In genomic region chr6:9566096-9566495, GRCh38 we compare ENCODE assay signal across 19 cellular contexts.
A peak's percentile ranks its signal among the peaks of the same experiment; 100 is the strongest.
DNase-seq lines count a peak whose midpoint lies in the region; TF ChIP-seq lines count a peak whose summit lies in the region.
"Had no signal": no experiment of that assay in that cellular context is flagged by ENCODE, and none has a peak within 500 bp of the region (broad histone marks: within the 10 kb centered on the region; RNA-seq: fewer than 3 reads in every experiment).

No MANE protein-coding gene starts in this region.

- H3K36me3 Mint-ChIP-seq in endodermal cell (ENCODE audit: low read depth): no peaks in the 10 kb centered on the region
- H3K36me3 Mint-ChIP-seq: CD8-positive, alpha-beta T cell had no signal

- no peak overlapping the region for H3K27ac Mint-ChIP-seq in endodermal cell
- H3K27ac Mint-ChIP-seq: B cell; CD4-positive, alpha-beta T cell; CD8-positive, alpha-beta T cell had no signal

- H3K4me1 ChIP-seq in endodermal cell (ENCODE audit: control insufficient read depth, insufficient read depth, low read length): no peaks in the 10 kb centered on the region
- H3K4me1 ChIP-seq in mesenchymal stem cell (ENCODE audit: control insufficient read depth, insufficient read depth, low read depth, low read length): no peaks in the 10 kb centered on the region
- H3K4me1 ChIP-seq: A549; BLaER1 treated with 17β-estradiol and CSF1 and Interleukin-3, amounts not matched to agents 10 nM and 100 nM; Caco-2 had no signal

- H2AK5ac ChIP-seq in mesenchymal stem cell (ENCODE audit: low read length, severe bottlenecking): no peak overlapping the region

- DNase-seq in NCI-H82 (lab: John Stamatoyannopoulos, UW) (peak; percentile 75), NCI-H82 treated with DMSO at 0.1 percent for 48 hours (lab: John Stamatoyannopoulos, UW; ENCODE audit: unreplicated experiment) (no peak), endodermal cell (no peak), mesenchymal stem cell (no peak), DMS79 treated with DMSO at 0.1 percent for 48 hours (lab: John Stamatoyannopoulos, UW) (no peak)
- DNase-seq: AML-193; Caco-2; Calu3; CD4-positive, alpha-beta T cell; CD8-positive, alpha-beta T cell; DND-41; EL; GDM1 had no signal

- H3K9me3 ChIP-seq in endodermal cell (ENCODE audit: control insufficient read depth, low read length) (no peaks in the 10 kb centered on the region), mesenchymal stem cell (ENCODE audit: control insufficient read depth, low read length) (no peaks in the 10 kb centered on the region)
- H3K9me3 ChIP-seq: A549; BLaER1 treated with 17β-estradiol and CSF1 and Interleukin-3, amounts not matched to agents 10 nM and 100 nM; Caco-2 had no signal

- H3K27me3 Mint-ChIP-seq in endodermal cell (ENCODE audit: insufficient read depth): no peaks in the 10 kb centered on the region
- H3K27me3 Mint-ChIP-seq: B cell; CD4-positive, alpha-beta T cell had no signal

- H3K9ac ChIP-seq in endodermal cell (ENCODE audit: extremely low read depth, low read length, poor library complexity, severe bottlenecking) (no peak overlapping the region), mesenchymal stem cell (ENCODE audit: low read length) (no peak overlapping the region)
- H3K9ac ChIP-seq: BLaER1 treated with 17β-estradiol and CSF1 and Interleukin-3, amounts not matched to agents 10 nM and 100 nM had no signal

- no peaks in the 10 kb centered on the region for H3K9me3 Mint-ChIP-seq in endodermal cell

- H3K4me3 ChIP-seq in endodermal cell (ENCODE audit: low read length) (no peak overlapping the region), mesenchymal stem cell (ENCODE audit: insufficient read depth in 1 of 2, low read depth in 1 of 2, low read length in 2 of 2) (no peak overlapping the region)
- H3K4me3 ChIP-seq: A549; BLaER1 treated with 17β-estradiol and CSF1 and Interleukin-3, amounts not matched to agents 10 nM and 100 nM; GM12878 had no signal

- no peak overlapping the region for H3K4ac ChIP-seq in mesenchymal stem cell (ENCODE audit: low read depth in 1 of 2, low read length in 2 of 2)

- no peak overlapping the region for H3K23ac ChIP-seq in mesenchymal stem cell (ENCODE audit: low read length in 2 of 2)

- no peak overlapping the region for H4K91ac ChIP-seq in mesenchymal stem cell (ENCODE audit: low read length)

- H2AFZ ChIP-seq in mesenchymal stem cell (ENCODE audit: low read depth, low read length): no peak overlapping the region

- H3K36me3 ChIP-seq in endodermal cell (ENCODE audit: control insufficient read depth, insufficient read depth, low read length): no peaks in the 10 kb centered on the region
- no peaks in the 10 kb centered on the region for H3K36me3 ChIP-seq in mesenchymal stem cell (ENCODE audit: control insufficient read depth in 1 of 2, insufficient read depth in 2 of 2, low read depth in 1 of 2, low read length in 2 of 2)
- H3K36me3 ChIP-seq: BLaER1 treated with 17β-estradiol and CSF1 and Interleukin-3, amounts not matched to agents 10 nM and 100 nM had no signal

- TF ChIP-seq CTCF in endodermal cell (conservative IDR thresholded peaks at IDR 0.05): peak; percentile 17

- no peak overlapping the region for H3K4me2 ChIP-seq in mesenchymal stem cell (ENCODE audit: low read length, poor library complexity, severe bottlenecking)
- H3K4me2 ChIP-seq: A549; BLaER1 treated with 17β-estradiol and CSF1 and Interleukin-3, amounts not matched to agents 10 nM and 100 nM had no signal

- no peaks in the 10 kb centered on the region for H3K79me1 ChIP-seq in mesenchymal stem cell (replicated peaks; ENCODE audit: low read length, poor library complexity, severe bottlenecking)

- no peak overlapping the region for H3K27ac ChIP-seq in endodermal cell (ENCODE audit: low read depth, low read length)
- H3K27ac ChIP-seq in mesenchymal stem cell (ENCODE audit: low read length, poor library complexity, severe bottlenecking): no peak overlapping the region
- H3K27ac ChIP-seq: 22Rv1; A549; BLaER1 treated with 17β-estradiol and CSF1 and Interleukin-3, amounts not matched to agents 10 nM and 100 nM; C4-2B had no signal

- no peaks in the 10 kb centered on the region for H3K4me1 Mint-ChIP-seq in endodermal cell
- H3K4me1 Mint-ChIP-seq: B cell had no signal

- no peak overlapping the region for H2BK12ac ChIP-seq in mesenchymal stem cell (ENCODE audit: low read length in 2 of 2)

- no peak overlapping the region for H2BK5ac ChIP-seq in mesenchymal stem cell (ENCODE audit: low read depth, low read length, poor library complexity, severe bottlenecking)

- H3K14ac ChIP-seq in mesenchymal stem cell (ENCODE audit: low read length in 2 of 2): no peak overlapping the region

- H2BK15ac ChIP-seq in mesenchymal stem cell (ENCODE audit: low read depth, poor library complexity, severe bottlenecking): no peak overlapping the region

- no peak overlapping the region for H4K8ac ChIP-seq in mesenchymal stem cell (ENCODE audit: low read length)

- H3K18ac ChIP-seq in mesenchymal stem cell (ENCODE audit: low read depth in 1 of 2, low read length in 2 of 2): no peak overlapping the region

- H3K4me3 Mint-ChIP-seq in endodermal cell: no peak overlapping the region
- H3K4me3 Mint-ChIP-seq: B cell; CD4-positive, alpha-beta T cell; CD8-positive, alpha-beta T cell had no signal

- H2BK120ac ChIP-seq in mesenchymal stem cell (ENCODE audit: low read depth, low read length): no peak overlapping the region

- H3K27me3 ChIP-seq in endodermal cell (ENCODE audit: control insufficient read depth, insufficient read depth, low read length, poor library complexity, severe bottlenecking) (no peaks in the 10 kb centered on the region), mesenchymal stem cell (ENCODE audit: control insufficient read depth in 1 of 2, insufficient read depth in 1 of 2, low read length in 2 of 2) (peaks cover 0 to 3% of the 10 kb centered on the region in 2 experiments)
- H3K27me3 ChIP-seq: BLaER1 treated with 17β-estradiol and CSF1 and Interleukin-3, amounts not matched to agents 10 nM and 100 nM had no signal
